Comparison of ENCODE assay signal across 8 cellular contexts in genomic region chr19:45643024-45643926, GRCh38. TPM values are rescaled to one million over a fixed set of nuclear protein-coding genes. Genes with fewer than 3 reads are reported as not detected.
DNase-seq lines count a peak whose midpoint lies in the region; ATAC-seq and TF ChIP-seq lines count a peak whose summit lies in the region.

No MANE protein-coding gene starts in this region.

- 10 to 12% (median 12%) methylated on average over 32 to 39 of the region's 39 CpGs for WGBS in psoas muscle, 3 donors

- H3K27ac Mint-ChIP-seq in CD14-positive monocyte = peak overlapping the region; percentile 57 to 96 (median 92)

- H3K4me1 ChIP-seq in adipocyte (ENCODE audit: control insufficient read depth, insufficient read depth, low read length) (peaks cover 22% of the 10 kb centered on the region), psoas muscle (peaks cover 19% of the 10 kb centered on the region)

- peaks cover 0 to 12% (median 2%) of the 10 kb centered on the region in 7 donors for H3K9me3 Mint-ChIP-seq in CD14-positive monocyte

- H3K36me3 Mint-ChIP-seq in CD14-positive monocyte = peaks cover 2 to 6% of the 10 kb centered on the region in 2 donors

- no peaks in the 10 kb centered on the region for H3K9me3 ChIP-seq in adipocyte (ENCODE audit: control insufficient read depth, low read length)
- H3K9me3 ChIP-seq in psoas muscle = no peaks in the 10 kb centered on the region

- TF ChIP-seq CTCF in CD14-positive monocyte (IDR thresholded peaks at IDR 0.05) (peak; percentile 97), psoas muscle (IDR thresholded peaks at IDR 0.05) (peak; percentile 99)

- H3K27me3 ChIP-seq in adipocyte (replicated peaks; ENCODE audit: control insufficient read depth, insufficient read depth, low read length) (peaks cover 8% of the 10 kb centered on the region), psoas muscle (ENCODE audit: insufficient read depth in 3 of 3, low read length in 2 of 3) (peaks cover 0 to 31% (median 0%) of the 10 kb centered on the region in 3 donors)

- intact Hi-C loops in CD14-positive monocyte (cut with micrococcal nuclease) = loop anchor here (2.0 to 10.0 kb wide), 6 partner anchors 34 to 118 kb away; partner anchors contain the start of genes OPA3 (in 1 of the 2) and QPCTL (in 1 of the 2)
- intact Hi-C loops in left cardiac atrium (cut with DNase I) = loop anchor here (5.0 kb wide), 2 partner anchors 36 to 121 kb away; no protein-coding TSS in a partner anchor
- intact Hi-C loops in psoas muscle (cut with DNase I) = loop anchor here (1.0 to 5.0 kb wide), 4 partner anchors 34 to 206 kb away; no protein-coding TSS in a partner anchor

- H3K36me3 ChIP-seq in adipocyte (ENCODE audit: control insufficient read depth, insufficient read depth, low read length, severe bottlenecking) = no peaks in the 10 kb centered on the region
- no peaks in the 10 kb centered on the region for H3K36me3 ChIP-seq in psoas muscle (ENCODE audit: insufficient read depth in 1 of 2, low read depth in 1 of 2)

- H3K4me1 Mint-ChIP-seq in CD14-positive monocyte = peaks cover 46% of the 10 kb centered on the region

- peaks cover 39 to 46% (median 40%) of the 10 kb centered on the region in 3 donors for H3K27me3 Mint-ChIP-seq in CD14-positive monocyte (ENCODE audit: low read depth in 3 of 3)

- H3K4me3 Mint-ChIP-seq in CD14-positive monocyte = peak overlapping the region; percentile 69 to 83

- no peak overlapping the region for H3K9ac ChIP-seq in adipocyte (ENCODE audit: low read length)

- H3K4me3 ChIP-seq in adipocyte (ENCODE audit: low read length) = peak overlapping the region; percentile 41
- no peak overlapping the region for H3K4me3 ChIP-seq in psoas muscle

- ATAC-seq in GM21737 (IDR thresholded peaks at IDR 0.05; ENCODE audit: unreplicated experiment) (peak; percentile 32), left cardiac atrium (peak; percentile 48 to 50), psoas muscle (peak; percentile 58 to 77 (median 72)), GM18861 (IDR thresholded peaks at IDR 0.05; ENCODE audit: unreplicated experiment) (no peak)

- DNase-seq in CD14-positive monocyte (ENCODE audit: low spot score) (peak; percentile 83), NCI-H146 treated with DMSO at 0.1 percent for 48 hours (lab: John Stamatoyannopoulos, UW; ENCODE audit: unreplicated experiment) (peak; percentile 81), T-helper 1 cell (peak; percentile 65 to 88 (median 78)), adipocyte (ENCODE audit: low read depth) (peak; percentile 86), left cardiac atrium (peak; percentile 82), psoas muscle (peak; percentile 83 to 91)

- H3K27ac ChIP-seq in psoas muscle = no peak overlapping the region

RNA-seq across cellular contexts. Expression of gene EML2, which starts 4.1 kb away (rescaled TPM):
- polyA plus RNA-seq in CD14-positive monocyte (10 to 100 TPM; 10.3 to 11.9 TPM), psoas muscle (1 to 10 TPM; 6.2 to 8.3 (median 6.7) TPM)
- total RNA-seq in left cardiac atrium (10 to 100 TPM; 30.1 to 34.8 TPM), psoas muscle (10 to 100 TPM; 10.4 to 31.1 (median 18.3) TPM)

RNA-seq across cellular contexts. Expression of gene GIPR, which starts 24.7 kb away (rescaled TPM):
- not detected for polyA plus RNA-seq in CD14-positive monocyte
- 10 to 100 TPM in 1 of 2 donors, 1 to 10 TPM in 1; 7.2 to 11.0 TPM for total RNA-seq in left cardiac atrium
- total RNA-seq in psoas muscle = not detected
- polyA plus RNA-seq in psoas muscle = under 1 TPM in 2 of 3 donors, not detected in 1; under 0.01 to 0.08 TPM

RNA-seq across cellular contexts. Expression of gene GPR4, which starts 41.3 kb away (rescaled TPM):
- polyA plus RNA-seq in CD14-positive monocyte (not detected), psoas muscle (1 to 10 TPM; 1.6 to 2.6 (median 2.4) TPM)
- total RNA-seq in left cardiac atrium (10 to 100 TPM in 1 of 2 donors, 1 to 10 TPM in 1; 5.2 to 17.7 TPM), psoas muscle (1 to 10 TPM; 3.0 to 7.5 (median 3.9) TPM)

RNA-seq across cellular contexts. Expression of gene SNRPD2, which starts 48.5 kb away (rescaled TPM):
- polyA plus RNA-seq in CD14-positive monocyte (100 to 1,000 TPM; 491 to 516 TPM), psoas muscle (100 to 1,000 TPM; 251 to 368 (median 326) TPM)
- total RNA-seq in left cardiac atrium (100 to 1,000 TPM; 251 to 270 TPM), psoas muscle (100 to 1,000 TPM; 205 to 243 (median 222) TPM)

RNA-seq across cellular contexts. Expression of gene QPCTL, which starts 49.2 kb away (rescaled TPM):
- polyA plus RNA-seq in CD14-positive monocyte = under 1 TPM; 0.46 to 0.90 TPM
- total RNA-seq in left cardiac atrium = 1 to 10 TPM; 2.9 to 3.2 TPM
- 1 to 10 TPM in 2 of 4 donors, under 1 TPM in 2; 0.84 to 1.6 (median 1.1) TPM for total RNA-seq in psoas muscle
- polyA plus RNA-seq in psoas muscle = 1 to 10 TPM in 1 of 3 donors, under 1 TPM in 2; 0.41 to 1.6 (median 0.84) TPM

Comparison
In these comparisons a context has a peak if more than half of its experiments do, and no peak if none do; other contexts are left out.
1. RNA of gene GIPR, which starts 24.7 kb away (total RNA-seq): 7.2 to 11.0 TPM in left cardiac atrium; not detected in psoas muscle; every median in the first group is over 4 times any median in the second.
2. Peak in every context shown above with its lines, with median percentiles within 50 percentile points of each other: DNase-seq.